Comparison of ENCODE assay signal across 10 cellular contexts in genomic region chr1:99465176-99465900, GRCh38.
DNase-seq lines count a peak whose midpoint lies in the region; TF ChIP-seq lines count a peak whose summit lies in the region.
"Had no signal": no experiment of that assay in that cellular context is flagged by ENCODE, and none has a peak within 500 bp of the region (broad histone marks: within the 10 kb centered on the region; RNA-seq: fewer than 3 reads in every experiment).

No MANE protein-coding gene starts in this region.

- H3K36me3 Mint-ChIP-seq in neural crest cell (ENCODE audit: low read depth), result no peaks in the 10 kb centered on the region
- H3K36me3 Mint-ChIP-seq: activated naive CD4-positive, alpha-beta T cell treated with anti-CD3 and anti-CD28 coated beads, Interleukin-2, amount 50 U/mL, for 72 hours had no signal

- no peaks in the 10 kb centered on the region for H3K27me3 ChIP-seq in esophagus squamous epithelium

- peak overlapping the region; percentile 80 for H3K27ac Mint-ChIP-seq in neural crest cell (ENCODE audit: unreplicated experiment)
- H3K27ac Mint-ChIP-seq: activated naive CD4-positive, alpha-beta T cell treated with anti-CD3 and anti-CD28 coated beads, Interleukin-2, amount 50 U/mL, for 72 hours had no signal

- no peak overlapping the region for H3K27ac ChIP-seq in esophagus squamous epithelium

- H3K4me1 Mint-ChIP-seq in neural crest cell, result no peaks in the 10 kb centered on the region

- intact Hi-C loops in esophagus squamous epithelium (cut with DNase I), result no loop called here

- no peaks in the 10 kb centered on the region for H3K4me1 ChIP-seq in esophagus squamous epithelium

- H3K36me3 ChIP-seq in esophagus squamous epithelium, result no peaks in the 10 kb centered on the region

- H3K4me3 ChIP-seq in choroid plexus epithelial cell (ENCODE audit: low read depth, low read length) (no peak overlapping the region), esophagus squamous epithelium (no peak overlapping the region)

- TF ChIP-seq POLR2A in esophagus squamous epithelium (IDR thresholded peaks at IDR 0.05), result no peak

- H3K9me3 Mint-ChIP-seq in neural crest cell, result peaks cover 2% of the 10 kb centered on the region
- H3K9me3 Mint-ChIP-seq: activated naive CD4-positive, alpha-beta T cell treated with anti-CD3 and anti-CD28 coated beads, Interleukin-2, amount 50 U/mL, for 72 hours had no signal

- 64 to 66% methylated on average over 3 of the region's 3 CpGs for WGBS in esophagus squamous epithelium, 2 donors

- no peaks in the 10 kb centered on the region for H3K27me3 Mint-ChIP-seq in neural crest cell (ENCODE audit: low read depth)

- H3K4me3 Mint-ChIP-seq in neural crest cell, result no peak overlapping the region

- DNase-seq in ELF-1 (ENCODE audit: low read depth, low spot score), result peak; percentile 48
- peak; percentile 98 for DNase-seq in NCI-H82 (lab: John Stamatoyannopoulos, UW)
- DNase-seq in choroid plexus epithelial cell (ENCODE audit: low read depth), result peak; percentile 57
- DNase-seq in neural crest cell (ENCODE audit: low read depth, low spot score), result no peak
- no peak for DNase-seq in activated CD4-positive, CD25-positive, alpha-beta regulatory T cell (lab: John Stamatoyannopoulos, UW)
- no peak for DNase-seq in esophagus squamous epithelium (lab: John Stamatoyannopoulos, UW)
- no peak for DNase-seq in NCI-H1930 (lab: John Stamatoyannopoulos, UW)
- no peak for DNase-seq in activated naive CD4-positive, alpha-beta T cell (lab: John Stamatoyannopoulos, UW)
- DNase-seq: effector memory CD4-positive, alpha-beta T cell had no signal

- no peaks in the 10 kb centered on the region for H3K9me3 ChIP-seq in esophagus squamous epithelium

- peak; percentile 12 for TF ChIP-seq CTCF in choroid plexus epithelial cell (conservative IDR thresholded peaks at IDR 0.05; ENCODE audit: low read depth, low read length)
- TF ChIP-seq CTCF in neural crest cell (conservative IDR thresholded peaks at IDR 0.05), result no peak
- no peak for TF ChIP-seq CTCF in esophagus squamous epithelium (IDR thresholded peaks at IDR 0.05)

Comparison
In these comparisons a context has a peak if more than half of its experiments do, and no peak if none do; other contexts are left out.
1. DNase-seq: peak in ELF-1 (single experiment), NCI-H82 (single experiment) and choroid plexus epithelial cell (single experiment); none in neural crest cell (single experiment), activated CD4-positive, CD25-positive, alpha-beta regulatory T cell (0 of 4), esophagus squamous epithelium (single experiment), NCI-H1930 (0 of 2) and activated naive CD4-positive, alpha-beta T cell (0 of 4).